In the genomic region with DNA sequence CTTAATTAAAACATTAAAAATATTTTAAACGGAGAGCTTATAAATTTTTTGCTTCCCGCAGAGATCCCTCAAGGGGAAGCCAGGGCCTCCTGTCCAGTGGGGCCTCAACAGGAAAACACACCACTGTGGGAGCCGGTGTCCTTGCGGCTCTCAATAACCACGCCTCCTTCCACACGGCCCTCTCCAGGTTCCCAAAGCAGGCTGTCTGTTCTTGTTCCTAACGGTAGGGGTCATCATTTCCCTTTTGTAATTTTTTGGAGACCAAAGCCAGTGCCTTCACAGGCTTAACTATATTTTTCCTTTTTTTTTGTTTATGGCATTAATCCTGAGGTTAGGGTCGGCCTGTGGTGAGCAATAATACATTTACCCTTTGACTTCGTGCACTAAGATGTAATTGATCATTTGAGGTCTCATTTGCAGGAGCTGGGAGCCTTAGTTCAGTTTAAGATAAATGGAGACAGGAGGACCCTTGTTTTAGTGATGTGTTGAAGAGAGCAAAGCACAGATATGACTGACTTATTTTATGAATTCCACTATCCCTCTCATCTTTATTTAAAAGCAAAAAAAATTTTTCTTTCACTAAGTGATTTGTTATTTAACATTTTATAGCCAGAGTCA, we compare ENCODE assay signal across 8 cellular contexts.
A peak's percentile ranks its signal among the peaks of the same experiment; 100 is the strongest.
DNase-seq lines count a peak whose midpoint lies in the region; ATAC-seq, FAIRE-seq and TF ChIP-seq lines count a peak whose summit lies in the region.

No MANE protein-coding gene starts in this region.

- no peak overlapping the region for H3K4me3 ChIP-seq in GM12875 (ENCODE audit: low read depth, low read length)

- TF ChIP-seq CTCF in GM12875 (IDR thresholded peaks at IDR 0.05; ENCODE audit: borderline replicate concordance, insufficient read depth, low read depth, low read length): peak; percentile 64

- FAIRE-seq in urothelium cell line (lab: Jason Lieb, UNC): no peak

- peak; percentile 66 for ATAC-seq in HG02852 (IDR thresholded peaks at IDR 0.05; ENCODE audit: unreplicated experiment)

- DNase-seq in AG08396 (ENCODE audit: low spot score): peak; percentile 80
- peak; percentile 49 for DNase-seq in NCI-H1694 treated with DMSO at 0.1 percent for 48 hours (lab: John Stamatoyannopoulos, UW)
- peak; percentile 8 for DNase-seq in T1000 (lab: John Stamatoyannopoulos, UW)
- DNase-seq in epidermal melanocyte (ENCODE audit: insufficient read length, low spot score): peak; percentile 68
- DNase-seq in middle frontal gyrus (ENCODE audit: extremely low spot score, low spot score): peak; percentile 11
- peak; percentile 82 for DNase-seq in urothelium cell line (ENCODE audit: low spot score)

Comparison
In these comparisons a context has a peak if more than half of its experiments do, and no peak if none do; other contexts are left out.
1. DNase-seq: peak in every context shown above with its lines; median percentile 82 in urothelium cell line; 80 in AG08396; 68 in epidermal melanocyte; 49 in NCI-H1694 treated with DMSO at 0.1 percent for 48 hours; 11 in middle frontal gyrus; 8 in T1000.